9 cellular contexts compared by ENCODE assay signal in genomic region chr3:187150599-187150998, GRCh38. TPM values are rescaled to one million over a fixed set of nuclear protein-coding genes. Genes with fewer than 3 reads are reported as not detected.
DNase-seq lines count a peak whose midpoint lies in the region; ATAC-seq and TF ChIP-seq lines count a peak whose summit lies in the region.
"Had no signal": no experiment of that assay in that cellular context is flagged by ENCODE, and none has a peak within 500 bp of the region (broad histone marks: within the 10 kb centered on the region; RNA-seq: fewer than 3 reads in every experiment).

No MANE protein-coding gene starts in this region.

- H3K9ac ChIP-seq in endodermal cell (ENCODE audit: extremely low read depth, low read length, poor library complexity, severe bottlenecking): no peak overlapping the region

- no peaks in the 10 kb centered on the region for H3K27me3 Mint-ChIP-seq in endodermal cell (ENCODE audit: insufficient read depth)

- ATAC-seq in HG02884 (IDR thresholded peaks at IDR 0.05; ENCODE audit: unreplicated experiment) (no peak), HG03460 (IDR thresholded peaks at IDR 0.05; ENCODE audit: unreplicated experiment) (no peak)

- WGBS in endodermal cell (ENCODE audit: insufficient coverage in 1 of 2, insufficient read length in 1 of 2), 2 experiments: 79 to 83% methylated on average over 1 to 2 of the region's 2 CpGs

- H3K36me3 ChIP-seq in endodermal cell (ENCODE audit: control insufficient read depth, insufficient read depth, low read length): no peaks in the 10 kb centered on the region

- no peak overlapping the region for H3K27ac Mint-ChIP-seq in endodermal cell

- no peaks in the 10 kb centered on the region for H3K4me1 Mint-ChIP-seq in endodermal cell

- no peak overlapping the region for H3K27ac ChIP-seq in endodermal cell (ENCODE audit: low read depth, low read length)

- no peaks in the 10 kb centered on the region for H3K27me3 ChIP-seq in endodermal cell (ENCODE audit: control insufficient read depth, insufficient read depth, low read length, poor library complexity, severe bottlenecking)

- H3K4me3 Mint-ChIP-seq in endodermal cell: no peak overlapping the region

- DNase-seq in SIG-M5 treated with dmso at 0.1 percent for 504 hours (lab: John Stamatoyannopoulos, UW; ENCODE audit: unreplicated experiment) (peak; percentile 25), SIG-M5 (lab: John Stamatoyannopoulos, UW) (no peak), endodermal cell (peak; percentile 79), midbrain (lab: John Stamatoyannopoulos, UW) (no peak)
- peak; percentile 49 for DNase-seq in activated CD4-positive, alpha-beta T cell treated with anti-CD3 and anti-CD28 coated beads for 1 hour
- DNase-seq in stimulated activated CD8-positive, alpha-beta memory T cell treated with anti-CD3 and anti-CD28 coated beads, Interleukin-4, amount 100 ng/mL, for 1 hour (ENCODE audit: low read depth in 2 of 2, low spot score in 1 of 2): peak; percentile 31 to 42

- peaks cover 8% of the 10 kb centered on the region for H3K36me3 Mint-ChIP-seq in endodermal cell (ENCODE audit: low read depth)

- peaks cover 37% of the 10 kb centered on the region for H3K9me3 Mint-ChIP-seq in endodermal cell

- H3K9me3 ChIP-seq in endodermal cell (ENCODE audit: control insufficient read depth, low read length): peaks cover 19% of the 10 kb centered on the region

- peak; percentile 72 for TF ChIP-seq CTCF in endodermal cell (conservative IDR thresholded peaks at IDR 0.05)

- H3K4me3 ChIP-seq in endodermal cell (ENCODE audit: low read length): no peak overlapping the region

- no peaks in the 10 kb centered on the region for H3K4me1 ChIP-seq in endodermal cell (ENCODE audit: control insufficient read depth, insufficient read depth, low read length)

RNA-seq across cellular contexts. Expression of gene RPL39L, which starts 11.3 kb away (rescaled TPM):
- total RNA-seq in endodermal cell: 10 to 100 TPM; 26.8 to 34.5 TPM
- 9.1 TPM for polyA plus RNA-seq in endodermal cell (2013, experiment 1 of 2)
- polyA plus RNA-seq in endodermal cell (2013, experiment 2 of 2): 7.0 TPM

RNA-seq across cellular contexts. Expression of gene RTP1, which starts 46.7 kb away (rescaled TPM):
- total RNA-seq in endodermal cell: under 1 TPM in 1 of 2 donors, not detected in 1; 0.88 TPM
- 0.28 TPM for polyA plus RNA-seq in endodermal cell (2013, experiment 1 of 2)
- 0.12 TPM for polyA plus RNA-seq in endodermal cell (2013, experiment 2 of 2)
- total RNA-seq: myocyte had no signal

Comparison
In these comparisons a context has a peak if more than half of its experiments do, and no peak if none do; other contexts are left out.
1. DNase-seq: peak in SIG-M5 treated with dmso at 0.1 percent for 504 hours (single experiment), activated CD4-positive, alpha-beta T cell treated with anti-CD3 and anti-CD28 coated beads for 1 hour (single experiment), endodermal cell (single experiment) and stimulated activated CD8-positive, alpha-beta memory T cell treated with anti-CD3 and anti-CD28 coated beads, Interleukin-4, amount 100 ng/mL, for 1 hour (2 of 2); none in SIG-M5 (single experiment) and midbrain (single experiment).